In the genomic region with DNA sequence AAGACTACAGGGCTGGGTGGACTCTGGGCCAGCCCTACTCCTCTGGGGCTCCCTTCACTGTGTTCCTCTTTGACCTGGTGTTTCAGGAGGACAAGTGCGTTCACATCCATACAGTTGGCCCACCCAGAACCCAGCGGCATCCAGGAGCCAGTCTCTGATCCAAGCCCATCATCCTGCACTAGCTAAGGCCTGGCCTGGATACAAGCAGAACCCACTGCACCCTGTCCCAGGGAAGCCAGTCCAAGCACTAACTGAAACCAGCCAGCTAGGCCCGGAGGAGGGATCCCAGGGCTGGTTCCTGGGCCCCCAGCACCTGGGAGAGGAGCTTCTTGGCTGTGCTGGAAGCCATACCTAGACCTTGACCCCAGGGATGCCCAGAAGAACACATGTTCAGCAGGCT, we compare ENCODE assay signal across 35 cellular contexts. TPM values are rescaled to one million over a fixed set of nuclear protein-coding genes. Genes with fewer than 3 reads are reported as not detected.
"Had no signal": no experiment of that assay in that cellular context is flagged by ENCODE, and none has a peak within 500 bp of the region (broad histone marks: within the 10 kb centered on the region; RNA-seq: fewer than 3 reads in every experiment).

No MANE protein-coding gene starts in this region.

- H3K4me3 Mint-ChIP-seq: activated CD4-positive, alpha-beta T cell treated with anti-CD3 and anti-CD28 coated beads, Interleukin-2, amount 10 ng/mL, durations not matched to agents 7 days and 5 days; activated CD8-positive, alpha-beta memory T cell treated with anti-CD3 and anti-CD28 coated beads, Interleukin-2, amount 10 ng/mL, durations not matched to agents 7 days and 5 days; activated CD8-positive, alpha-beta T cell treated with anti-CD3 and anti-CD28 coated beads for 36 hours; activated naive CD4-positive, alpha-beta T cell treated with anti-CD3 and anti-CD28 coated beads, Interleukin-2, amount 50 U/mL, for 24 hours; activated T-helper 1 cell treated with anti-CD3 and anti-CD28 coated beads, Interleukin-12 subunit alpha, Interleukin-12 subunit beta, Interleukin-2, Interleukin-4 antibody, amounts not matched to agents 30 ng/mL and 10 ng/mL and 1 ng/mL, durations not matched to agents 14 hours and 24 hours and 36 hours; nephron had no signal

- H3K4me3 ChIP-seq: left lung, pancreas, skin epidermis, testis, upper lobe of left lung had no signal

- H3K27ac ChIP-seq: left lung, pancreas, skin epidermis, testis, upper lobe of left lung, WERI-Rb-1 had no signal

- H3K36me3 Mint-ChIP-seq: activated CD8-positive, alpha-beta memory T cell treated with anti-CD3 and anti-CD28 coated beads, Interleukin-2, amount 10 ng/mL, durations not matched to agents 7 days and 5 days; activated naive CD4-positive, alpha-beta T cell treated with anti-CD3 and anti-CD28 coated beads, Interleukin-2, amount 50 U/mL, for 24 hours; brain had no signal

- H3K4me1 Mint-ChIP-seq: activated CD4-positive, alpha-beta T cell treated with anti-CD3 and anti-CD28 coated beads, Interleukin-2, amount 10 ng/mL, durations not matched to agents 7 days and 5 days; activated naive CD4-positive, alpha-beta T cell treated with anti-CD3 and anti-CD28 coated beads, Interleukin-2, amount 50 U/mL, for 24 hours had no signal

- H3K9me3 ChIP-seq: left lung, pancreas, testis, upper lobe of left lung had no signal

- H3K27ac Mint-ChIP-seq: activated CD4-positive, alpha-beta T cell treated with anti-CD3 and anti-CD28 coated beads, Interleukin-2, amount 10 ng/mL, durations not matched to agents 7 days and 5 days; activated CD8-positive, alpha-beta memory T cell treated with anti-CD3 and anti-CD28 coated beads, Interleukin-2, amount 10 ng/mL, durations not matched to agents 7 days and 5 days; activated CD8-positive, alpha-beta T cell treated with anti-CD3 and anti-CD28 coated beads for 36 hours; activated naive CD4-positive, alpha-beta T cell treated with anti-CD3 and anti-CD28 coated beads, Interleukin-2, amount 50 U/mL, for 24 hours; activated T-helper 1 cell treated with anti-CD3 and anti-CD28 coated beads, Interleukin-12 subunit alpha, Interleukin-12 subunit beta, Interleukin-2, Interleukin-4 antibody, amounts not matched to agents 30 ng/mL and 10 ng/mL and 1 ng/mL, durations not matched to agents 14 hours and 24 hours and 36 hours; nephron had no signal

- H3K36me3 ChIP-seq: left lung, pancreas, upper lobe of left lung, WERI-Rb-1 had no signal

- H3K9me3 Mint-ChIP-seq: activated CD4-positive, alpha-beta T cell treated with anti-CD3 and anti-CD28 coated beads, Interleukin-2, amount 10 ng/mL, durations not matched to agents 7 days and 5 days; activated CD8-positive, alpha-beta T cell treated with anti-CD3 and anti-CD28 coated beads for 36 hours; activated naive CD4-positive, alpha-beta T cell treated with anti-CD3 and anti-CD28 coated beads, Interleukin-2, amount 50 U/mL, for 24 hours; activated T-helper 1 cell treated with anti-CD3 and anti-CD28 coated beads, Interleukin-12 subunit alpha, Interleukin-12 subunit beta, Interleukin-2, Interleukin-4 antibody, amounts not matched to agents 30 ng/mL and 10 ng/mL and 1 ng/mL, durations not matched to agents 14 hours and 24 hours and 36 hours; brain; nephron had no signal

- DNase-seq: activated CD4-positive, alpha-beta T cell treated with anti-CD3 and anti-CD28 coated beads, Interleukin-2, amount 10 ng/mL, durations not matched to agents 7 days and 5 days; activated CD4-positive, CD25-positive, alpha-beta regulatory T cell treated with anti-CD3 and anti-CD28 coated beads, Interleukin-2, amount 50 U/mL, for 72 hours; activated CD8-positive, alpha-beta memory T cell treated with anti-CD3 and anti-CD28 coated beads, Interleukin-2, amount 10 ng/mL, durations not matched to agents 7 days and 5 days; activated CD8-positive, alpha-beta T cell treated with anti-CD3 and anti-CD28 coated beads for 36 hours; activated gamma-delta T cell treated with Interleukin-2 at 50 U/mL for 16 hours; effector memory CD4-positive, alpha-beta T cell; foreskin melanocyte; glutamatergic neuron; hippocampal formation; kidney glomerular epithelial cell; left lung; mammary epithelial cell; pancreas; right cardiac atrium; stimulated activated CD4-positive, alpha-beta T cell treated with anti-CD3 and anti-CD28 coated beads, Interleukin-15, amount 100 ng/mL, for 24 hours; stimulated activated CD8-positive, alpha-beta memory T cell treated with anti-CD3 and anti-CD28 coated beads, Interleukin-4, amount 100 ng/mL, for 48 hours; stimulated activated naive CD4-positive, alpha-beta T cell; T-helper 1 cell; testis; upper lobe of left lung; WERI-Rb-1 had no signal

- H3K27me3 ChIP-seq: pancreas, testis, upper lobe of left lung had no signal

- ATAC-seq: activated CD8-positive, alpha-beta memory T cell treated with anti-CD3 and anti-CD28 coated beads, Interleukin-2, amount 10 ng/mL, durations not matched to agents 7 days and 5 days; activated CD8-positive, alpha-beta T cell treated with anti-CD3 and anti-CD28 coated beads for 36 hours; esophagus mucosa; left lung; pancreas; right cardiac atrium had no signal

- H3K4me1 ChIP-seq: testis had no signal

- H3K27me3 Mint-ChIP-seq: activated CD8-positive, alpha-beta T cell treated with anti-CD3 and anti-CD28 coated beads for 36 hours; activated naive CD4-positive, alpha-beta T cell treated with anti-CD3 and anti-CD28 coated beads, Interleukin-2, amount 50 U/mL, for 24 hours had no signal

RNA-seq across cellular contexts. Expression of a gene that starts 41.3 kb away (rescaled TPM):
- total RNA-seq: activated CD4-positive, alpha-beta T cell treated with anti-CD3 and anti-CD28 coated beads, Interleukin-2, amount 10 ng/mL, durations not matched to agents 7 days and 5 days; activated CD8-positive, alpha-beta memory T cell treated with anti-CD3 and anti-CD28 coated beads, Interleukin-2, amount 10 ng/mL, durations not matched to agents 7 days and 5 days; activated CD8-positive, alpha-beta T cell treated with anti-CD3 and anti-CD28 coated beads for 36 hours; activated T-helper 1 cell treated with anti-CD3 and anti-CD28 coated beads, Interleukin-12 subunit alpha, Interleukin-12 subunit beta, Interleukin-2, Interleukin-4 antibody, amounts not matched to agents 30 ng/mL and 10 ng/mL and 1 ng/mL, durations not matched to agents 14 hours and 24 hours and 36 hours; aorta; cardiac septum; dermis microvascular lymphatic vessel endothelial cell; endothelial cell of umbilical vein; esophagus mucosa; left lung; mononuclear cell; myocyte; pancreas; pulmonary artery endothelial cell; right cardiac atrium; upper lobe of left lung had no signal
- polyA plus RNA-seq: adipose tissue, aorta, endothelial cell of umbilical vein, pancreas, right cardiac atrium had no signal
